Comparison of ENCODE assay signal across 16 cellular contexts in the genomic region with DNA sequence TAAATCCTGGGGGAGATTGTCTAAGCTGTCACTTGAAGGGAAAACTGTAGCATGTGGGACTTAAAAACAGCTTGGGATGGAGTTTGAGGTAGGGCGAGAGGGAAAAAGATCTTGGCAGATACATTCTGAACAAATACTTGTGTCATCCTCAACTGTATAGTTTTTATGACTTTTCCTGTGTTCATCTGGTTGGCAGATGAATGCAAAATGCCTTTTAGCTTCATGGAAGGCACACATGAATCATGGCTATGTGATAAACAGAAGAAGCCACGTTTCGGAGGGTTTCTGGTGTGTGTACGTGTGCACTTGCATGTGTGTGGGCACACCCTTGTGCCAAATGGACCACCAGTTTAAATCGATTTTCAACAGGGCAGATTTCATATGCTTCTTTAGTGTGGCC.
"Had no signal": no experiment of that assay in that cellular context is flagged by ENCODE, and none has a peak within 500 bp of the region (broad histone marks: within the 10 kb centered on the region; RNA-seq: fewer than 3 reads in every experiment).

No MANE protein-coding gene starts in this region.

- H3K27me3 Mint-ChIP-seq: activated naive CD8-positive, alpha-beta T cell had no signal

- H3K9me3 Mint-ChIP-seq: natural killer cell treated with Interleukin-12 subunit alpha and Interleukin-12 subunit beta and Interleukin-15 and Interleukin-18, amount 100 ng/mL, for 72 hours had no signal

- H3K27me3 ChIP-seq: body of pancreas, dorsolateral prefrontal cortex, tibial nerve, vagina had no signal

- H3K4me3 ChIP-seq: body of pancreas, dorsolateral prefrontal cortex, lung, tibial nerve, vagina had no signal

- H3K4me1 ChIP-seq: body of pancreas, tibial nerve had no signal

- H3K36me3 ChIP-seq: tibial nerve, vagina had no signal

- H3K27ac Mint-ChIP-seq: activated naive CD8-positive, alpha-beta T cell; natural killer cell treated with Interleukin-12 subunit alpha and Interleukin-12 subunit beta and Interleukin-15 and Interleukin-18, amount 100 ng/mL, for 72 hours; T-helper 2 cell treated with Interferon-gamma antibody and Interleukin-4, amounts not matched to agents 5 μg/mL and 100 μg/mL, for 36 hours had no signal

- FAIRE-seq: TTC549 had no signal

- H3K36me3 Mint-ChIP-seq: activated naive CD8-positive, alpha-beta T cell; natural killer cell treated with Interleukin-12 subunit alpha and Interleukin-12 subunit beta and Interleukin-15 and Interleukin-18, amount 100 ng/mL, for 72 hours had no signal

- H3K27ac ChIP-seq: body of pancreas, tibial nerve, vagina had no signal

- DNase-seq: activated CD4-positive, alpha-beta T cell treated with anti-CD3 and anti-CD28 coated beads, Interleukin-2, amount 50 U/mL, for 48 hours; activated gamma-delta T cell treated with Interleukin-2 at 50 U/mL for 16 hours; body of pancreas; caudate nucleus; dorsolateral prefrontal cortex; hippocampal formation; islet precursor cell; stimulated activated naive CD8-positive, alpha-beta T cell treated with anti-CD3 and anti-CD28 coated beads, Interleukin-15, Interleukin-2, amounts not matched to agents 100 U/mL and 50 U/mL, for 24 hours; substantia nigra had no signal

- H3K4me3 Mint-ChIP-seq: activated naive CD8-positive, alpha-beta T cell; natural killer cell treated with Interleukin-12 subunit alpha and Interleukin-12 subunit beta and Interleukin-15 and Interleukin-18, amount 100 ng/mL, for 72 hours; T-helper 2 cell treated with Interferon-gamma antibody and Interleukin-4, amounts not matched to agents 5 μg/mL and 100 μg/mL, for 36 hours had no signal

- H3K9me3 ChIP-seq: body of pancreas, vagina had no signal
